16 cellular contexts compared by ENCODE assay signal in genomic region chr4:30924521-30924920, GRCh38.
DNase-seq lines count a peak whose midpoint lies in the region; ATAC-seq and TF ChIP-seq lines count a peak whose summit lies in the region.
"Had no signal": no experiment of that assay in that cellular context is flagged by ENCODE, and none has a peak within 500 bp of the region (broad histone marks: within the 10 kb centered on the region; RNA-seq: fewer than 3 reads in every experiment).

No MANE protein-coding gene starts in this region.

- H3K27me3 ChIP-seq in mammary epithelial cell (ENCODE audit: insufficient read depth, low read length): no peaks in the 10 kb centered on the region
- H3K27me3 ChIP-seq in aorta (ENCODE audit: control insufficient read depth in 1 of 2, insufficient read depth in 2 of 2, low read length in 1 of 2): no peaks in the 10 kb centered on the region
- H3K27me3 ChIP-seq: BLaER1 had no signal

- BruUV-seq in MCF 10A (replicated peaks; lab: Mats Ljungman, UMichigan) (no TSS peak), mammary epithelial cell (replicated peaks; lab: Mats Ljungman, UMichigan) (no TSS peak)

- no peak overlapping the region for H3K9ac ChIP-seq in mammary epithelial cell (ENCODE audit: insufficient read depth, low read length)
- H3K9ac ChIP-seq: BLaER1 had no signal

- H2AFZ ChIP-seq in mammary epithelial cell (ENCODE audit: low read depth, low read length): no peak overlapping the region

- H3K9me3 ChIP-seq in mammary epithelial cell (replicated peaks; ENCODE audit: insufficient read depth, low read length): no peaks in the 10 kb centered on the region
- no peaks in the 10 kb centered on the region for H3K9me3 ChIP-seq in mucosa of descending colon
- no peaks in the 10 kb centered on the region for H3K9me3 ChIP-seq in aorta (ENCODE audit: control insufficient read depth, low read length)
- H3K9me3 ChIP-seq: BLaER1 had no signal

- H3K4me1 Mint-ChIP-seq in MCF 10A (ENCODE audit: insufficient read depth, unreplicated experiment): peaks cover 10% of the 10 kb centered on the region
- no peaks in the 10 kb centered on the region for H3K4me1 Mint-ChIP-seq in activated CD8-positive, alpha-beta memory T cell treated with anti-CD3 and anti-CD28 coated beads, Interleukin-2, amount 10 ng/mL, durations not matched to agents 7 days and 5 days
- H3K4me1 Mint-ChIP-seq: CD8-positive, alpha-beta memory T cell had no signal

- no peaks in the 10 kb centered on the region for H3K9me3 Mint-ChIP-seq in MCF 10A (ENCODE audit: unreplicated experiment)
- H3K9me3 Mint-ChIP-seq in activated CD8-positive, alpha-beta memory T cell treated with anti-CD3 and anti-CD28 coated beads, Interleukin-2, amount 10 ng/mL, durations not matched to agents 7 days and 5 days (ENCODE audit: low read depth): peaks cover 11% of the 10 kb centered on the region
- H3K9me3 Mint-ChIP-seq: H9 had no signal

- CTCF ChIA-PET in MCF 10A (lab: Yijun Ruan, JAX) (no interaction called here), mammary epithelial cell (lab: Charles Lee; ENCODE audit: low non-redundant PET) (no interaction called here)
- CTCF ChIA-PET in activated CD8-positive, alpha-beta memory T cell treated with anti-CD3 and anti-CD28 coated beads, Interleukin-2, amount 10 ng/mL, durations not matched to agents 7 days and 5 days (lab: Charles Lee): no interaction called here

- H3K36me3 Mint-ChIP-seq in MCF 10A (ENCODE audit: insufficient read depth, unreplicated experiment): no peaks in the 10 kb centered on the region
- no peaks in the 10 kb centered on the region for H3K36me3 Mint-ChIP-seq in activated CD8-positive, alpha-beta memory T cell treated with anti-CD3 and anti-CD28 coated beads, Interleukin-2, amount 10 ng/mL, durations not matched to agents 7 days and 5 days

- in situ Hi-C loops in mammary epithelial cell (cut with MboI; ENCODE audit: low sequenced_read_pairs in 2 of 2): no loop called here

- H3K27me3 Mint-ChIP-seq in MCF 10A (ENCODE audit: insufficient read depth, unreplicated experiment): no peaks in the 10 kb centered on the region
- no peaks in the 10 kb centered on the region for H3K27me3 Mint-ChIP-seq in activated CD8-positive, alpha-beta memory T cell treated with anti-CD3 and anti-CD28 coated beads, Interleukin-2, amount 10 ng/mL, durations not matched to agents 7 days and 5 days
- H3K27me3 Mint-ChIP-seq: CD8-positive, alpha-beta memory T cell had no signal

- no peak overlapping the region for H3K4me3 Mint-ChIP-seq in MCF 10A (ENCODE audit: unreplicated experiment)
- no peak overlapping the region for H3K4me3 Mint-ChIP-seq in activated CD8-positive, alpha-beta memory T cell treated with anti-CD3 and anti-CD28 coated beads, Interleukin-2, amount 10 ng/mL, durations not matched to agents 7 days and 5 days
- H3K4me3 Mint-ChIP-seq: CD8-positive, alpha-beta memory T cell; H9; HFFc6 had no signal

- no peaks in the 10 kb centered on the region for H4K20me1 ChIP-seq in mammary epithelial cell (ENCODE audit: insufficient read depth, low read length)
- H4K20me1 ChIP-seq: BLaER1 had no signal

- TF ChIP-seq CTCF in MCF 10A (IDR thresholded peaks at IDR 0.05; ENCODE audit: unreplicated experiment) (no peak), mammary epithelial cell (conservative IDR thresholded peaks at IDR 0.05 in 1 of 2, IDR thresholded peaks at IDR 0.05 in 1 of 2; ENCODE audit: extremely low read depth in 1 of 2, insufficient read depth in 1 of 2, low read depth in 1 of 2, low read length in 2 of 2) (no peak), fibroblast of mammary gland (conservative IDR thresholded peaks at IDR 0.05; ENCODE audit: control insufficient read depth, insufficient read depth, low read depth, low read length) (no peak), mucosa of descending colon (IDR thresholded peaks at IDR 0.05) (no peak)

- H3K4me3 ChIP-seq in mammary epithelial cell (replicated peaks in 1 of 3; ENCODE audit: insufficient read depth in 1 of 3, low read depth in 2 of 3, low read length in 3 of 3): no peak overlapping the region
- no peak overlapping the region for H3K4me3 ChIP-seq in fibroblast of mammary gland (ENCODE audit: control insufficient read depth, low read depth, low read length)
- no peak overlapping the region for H3K4me3 ChIP-seq in mucosa of descending colon
- H3K4me3 ChIP-seq in aorta (ENCODE audit: low read length in 2 of 2): no peak overlapping the region
- H3K4me3 ChIP-seq: BLaER1, GM12878 had no signal

- peak; percentile 26 for DNase-seq in MCF 10A (ENCODE audit: unreplicated experiment)
- no peak for DNase-seq in mammary epithelial cell
- DNase-seq in fibroblast of mammary gland (ENCODE audit: low read depth): peak; percentile 23
- no peak for DNase-seq in mucosa of descending colon
- DNase-seq in aorta: no peak
- no peak for DNase-seq in activated CD8-positive, alpha-beta memory T cell treated with anti-CD3 and anti-CD28 coated beads, Interleukin-2, amount 10 ng/mL, durations not matched to agents 7 days and 5 days
- DNase-seq: CD8-positive, alpha-beta memory T cell; DMS53; GOT3; H9; HFFc6 had no signal

- H3K27ac Mint-ChIP-seq in MCF 10A (ENCODE audit: low read depth, unreplicated experiment): peak overlapping the region; percentile 11
- no peak overlapping the region for H3K27ac Mint-ChIP-seq in activated CD8-positive, alpha-beta memory T cell treated with anti-CD3 and anti-CD28 coated beads, Interleukin-2, amount 10 ng/mL, durations not matched to agents 7 days and 5 days
- H3K27ac Mint-ChIP-seq: CD8-positive, alpha-beta memory T cell; HFFc6 had no signal

- no peak overlapping the region for H3K4me2 ChIP-seq in mammary epithelial cell (ENCODE audit: insufficient read depth, low read depth, low read length)
- H3K4me2 ChIP-seq: BLaER1 had no signal

- dilution Hi-C loops in mammary epithelial cell (cut with HindIII; ENCODE audit: low sequenced_read_pairs): no loop called here

- H3K36me3 ChIP-seq in mammary epithelial cell (ENCODE audit: insufficient read depth, low read length) (no peaks in the 10 kb centered on the region), mucosa of descending colon (ENCODE audit: low read depth) (no peaks in the 10 kb centered on the region), aorta (ENCODE audit: control insufficient read depth in 1 of 2, insufficient read depth in 2 of 2, low read length in 1 of 2) (peaks cover 0 to 2% of the 10 kb centered on the region in 2 donors)
- H3K36me3 ChIP-seq: BLaER1 had no signal

- no peaks in the 10 kb centered on the region for H3K79me2 ChIP-seq in mammary epithelial cell (ENCODE audit: insufficient read depth, low read length)

- intact Hi-C loops in MCF 10A (cut with micrococcal nuclease) (no loop called here), mammary epithelial cell (cut with micrococcal nuclease) (no loop called here), mucosa of descending colon (cut with DNase I, micrococcal nuclease) (no loop called here), aorta (cut with DNase I) (no loop called here)

- POLR2A ChIA-PET in MCF 10A (lab: Yijun Ruan, JAX): no interaction called here

- no peak overlapping the region for H3K27ac ChIP-seq in mammary epithelial cell (ENCODE audit: insufficient read depth, low read depth, low read length)
- H3K27ac ChIP-seq in aorta (ENCODE audit: low read depth in 1 of 2, low read length in 2 of 2): no peak overlapping the region
- H3K27ac ChIP-seq: 22Rv1, BLaER1 had no signal

- ATAC-seq in mucosa of descending colon (peak; percentile 18), aorta (ENCODE audit: low FRiP score) (no peak), GM18502 (IDR thresholded peaks at IDR 0.05; ENCODE audit: poor library complexity, unreplicated experiment) (no peak)
- no peak for ATAC-seq in activated CD8-positive, alpha-beta memory T cell treated with anti-CD3 and anti-CD28 coated beads, Interleukin-2, amount 10 ng/mL, durations not matched to agents 7 days and 5 days
- ATAC-seq: GM12878, HepG2 had no signal

- H3K4me1 ChIP-seq in mammary epithelial cell (ENCODE audit: insufficient read depth, low read length): no peaks in the 10 kb centered on the region
- H3K4me1 ChIP-seq in mucosa of descending colon (ENCODE audit: low read depth): no peaks in the 10 kb centered on the region
- H3K4me1 ChIP-seq in aorta (ENCODE audit: control insufficient read depth in 1 of 2, insufficient read depth in 2 of 2, low read length in 2 of 2): no peaks in the 10 kb centered on the region
- H3K4me1 ChIP-seq: BLaER1 had no signal

Comparison
In these comparisons a context has a peak if more than half of its experiments do, and no peak if none do; other contexts are left out.
1. DNase-seq: peak in MCF 10A (single experiment) and fibroblast of mammary gland (single experiment); none in mammary epithelial cell (single experiment), mucosa of descending colon (0 of 3), aorta (0 of 2) and activated CD8-positive, alpha-beta memory T cell treated with anti-CD3 and anti-CD28 coated beads, Interleukin-2, amount 10 ng/mL, durations not matched to agents 7 days and 5 days (single experiment).